22 cellular contexts compared by ENCODE assay signal in the genomic region with DNA sequence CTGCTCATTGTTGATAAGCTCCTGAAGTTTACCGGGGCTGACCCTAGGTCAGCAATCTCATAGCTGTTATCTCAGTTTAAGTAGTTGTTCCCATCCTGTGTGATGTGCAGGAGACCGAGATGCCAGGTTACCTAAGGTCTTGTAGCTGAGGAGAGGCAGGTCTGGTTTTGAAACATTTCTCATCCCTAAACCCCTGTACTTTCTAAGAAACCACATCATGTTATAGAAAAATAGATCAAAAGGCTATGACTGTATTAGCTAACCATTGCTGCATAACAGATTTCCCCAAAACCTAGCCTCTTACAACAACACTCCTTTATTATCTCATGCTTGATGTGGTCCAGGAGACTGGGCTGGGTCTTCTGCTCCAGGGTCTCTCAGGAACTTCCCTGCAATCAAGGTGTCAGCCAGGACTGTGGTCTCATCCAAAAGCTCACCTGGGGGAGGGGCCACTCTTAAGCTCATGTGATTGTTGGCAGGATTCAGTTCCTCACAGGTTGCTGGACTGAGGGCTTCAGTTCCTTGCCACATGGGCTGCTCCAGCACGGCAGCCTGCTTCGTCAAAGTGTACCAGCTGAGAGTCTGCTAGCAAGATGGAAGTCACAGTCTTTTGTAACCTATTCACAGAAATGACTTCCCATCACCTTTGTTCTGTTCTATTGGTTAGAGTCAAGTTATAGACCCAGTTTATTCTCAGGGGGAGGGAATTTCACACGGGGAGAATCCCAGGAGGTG.
A peak's percentile ranks its signal among the peaks of the same experiment; 100 is the strongest.
DNase-seq lines count a peak whose midpoint lies in the region; ATAC-seq and TF ChIP-seq lines count a peak whose summit lies in the region.
"Had no signal": no experiment of that assay in that cellular context is flagged by ENCODE, and none has a peak within 500 bp of the region (broad histone marks: within the 10 kb centered on the region; RNA-seq: fewer than 3 reads in every experiment).

No MANE protein-coding gene starts in this region.

- peaks cover 46% of the 10 kb centered on the region for H3K4me1 Mint-ChIP-seq in activated CD4-positive, alpha-beta memory T cell treated with anti-CD3 and anti-CD28 coated beads for 36 hours (ENCODE audit: low read depth)
- peaks cover 40% of the 10 kb centered on the region for H3K4me1 Mint-ChIP-seq in activated CD4-positive, alpha-beta memory T cell treated with anti-CD3 and anti-CD28 coated beads, Interleukin-2, amount 10 ng/mL, durations not matched to agents 7 days and 5 days
- H3K4me1 Mint-ChIP-seq in CD8-positive, alpha-beta T cell (ENCODE audit: low read depth): peaks cover 42% of the 10 kb centered on the region
- peaks cover 51% of the 10 kb centered on the region for H3K4me1 Mint-ChIP-seq in activated T-cell treated with anti-CD3 and anti-CD28 coated beads, Interleukin-2, amount 50 U/mL, for 72 hours (ENCODE audit: low read depth)
- peaks cover 17 to 48% (median 44%) of the 10 kb centered on the region in 4 donors for H3K4me1 Mint-ChIP-seq in naive thymus-derived CD8-positive, alpha-beta T cell
- H3K4me1 Mint-ChIP-seq: neural progenitor cell had no signal

- H3K36me3 ChIP-seq in CD8-positive, alpha-beta T cell (ENCODE audit: insufficient read depth, low read length): no peaks in the 10 kb centered on the region
- H3K36me3 ChIP-seq: neural progenitor cell had no signal

- CTCF ChIA-PET in activated CD4-positive, alpha-beta memory T cell treated with anti-CD3 and anti-CD28 coated beads for 36 hours (lab: Charles Lee): interaction anchor here (1.1 to 5.3 kb wide), 5 partner anchors 12 to 96 kb away, joined by 3 to 40 read pairs (median 6); no protein-coding TSS in a partner anchor
- CTCF ChIA-PET in activated CD4-positive, alpha-beta memory T cell treated with anti-CD3 and anti-CD28 coated beads, Interleukin-2, amount 10 ng/mL, durations not matched to agents 7 days and 5 days (lab: Charles Lee): interaction anchor here (1.1 kb wide), 1 partner anchor 23 kb away, joined by 4 read pairs; no protein-coding TSS in a partner anchor
- CTCF ChIA-PET in CD8-positive, alpha-beta T cell (lab: Charles Lee): interaction anchor here (0.7 to 4.1 kb wide), 7 partner anchors 11 to 83 kb away, joined by 3 to 18 read pairs (median 5); no protein-coding TSS in a partner anchor

- peak overlapping the region; percentile 20 for H3K4me3 Mint-ChIP-seq in activated CD4-positive, alpha-beta memory T cell treated with anti-CD3 and anti-CD28 coated beads for 36 hours
- H3K4me3 Mint-ChIP-seq in activated CD4-positive, alpha-beta memory T cell treated with anti-CD3 and anti-CD28 coated beads, Interleukin-2, amount 10 ng/mL, durations not matched to agents 7 days and 5 days: no peak overlapping the region
- peak overlapping the region; percentile 22 for H3K4me3 Mint-ChIP-seq in CD8-positive, alpha-beta T cell
- peak overlapping the region; percentile 72 to 80 for H3K4me3 Mint-ChIP-seq in activated T-cell treated with anti-CD3 and anti-CD28 coated beads, Interleukin-2, amount 50 U/mL, for 72 hours
- peak overlapping the region in 6 of 10 donors; percentile 3 to 44 (median 22) for H3K4me3 Mint-ChIP-seq in naive thymus-derived CD8-positive, alpha-beta T cell
- H3K4me3 Mint-ChIP-seq: neural progenitor cell had no signal

- no peak overlapping the region for H3K4me3 ChIP-seq in CD8-positive, alpha-beta T cell (ENCODE audit: low read depth, low read length)
- H3K4me3 ChIP-seq: neural progenitor cell had no signal

- no peak for TF ChIP-seq CTCF in CD8-positive, alpha-beta T cell (IDR thresholded peaks at IDR 0.05)

- H3K27ac ChIP-seq in CD8-positive, alpha-beta T cell (ENCODE audit: low read depth, low read length): no peak overlapping the region
- H3K27ac ChIP-seq: C4-2B, foreskin keratinocyte, neural progenitor cell had no signal

- DNase-seq in activated CD4-positive, alpha-beta memory T cell treated with anti-CD3 and anti-CD28 coated beads for 36 hours: peak; percentile 41
- DNase-seq in activated CD4-positive, alpha-beta memory T cell treated with anti-CD3 and anti-CD28 coated beads, Interleukin-2, amount 10 ng/mL, durations not matched to agents 7 days and 5 days: no peak
- peak in 1 of 7 experiments; percentile 21 for DNase-seq in CD8-positive, alpha-beta T cell
- DNase-seq in activated T-cell treated with anti-CD3 and anti-CD28 coated beads, Interleukin-2, amount 50 U/mL, for 72 hours: no peak
- DNase-seq in naive thymus-derived CD8-positive, alpha-beta T cell: peak in 2 of 10 donors; percentile 10 to 21
- DNase-seq in Kasumi-1 (lab: John Stamatoyannopoulos, UW) (no peak), GM03348 (ENCODE audit: low spot score) (no peak)
- DNase-seq: ACHN; activated CD4-positive, CD25-positive, alpha-beta regulatory T cell; DMS 273 treated with DMSO at 0.1 percent for 48 hours; effector CD8-positive, alpha-beta T cell; foreskin keratinocyte; immature natural killer cell; KG1; NCI-H524; posterior cingulate gyrus; substantia nigra; T1000 had no signal

- POLR2A ChIA-PET in activated CD4-positive, alpha-beta memory T cell treated with anti-CD3 and anti-CD28 coated beads for 36 hours (lab: Charles Lee): interaction anchor here (0.6 to 2.1 kb wide), 4 partner anchors 10 to 154 kb away, joined by 3 to 9 read pairs (median 4); no protein-coding TSS in a partner anchor
- POLR2A ChIA-PET in activated CD4-positive, alpha-beta memory T cell treated with anti-CD3 and anti-CD28 coated beads, Interleukin-2, amount 10 ng/mL, durations not matched to agents 7 days and 5 days (lab: Charles Lee): interaction anchor here (0.9 to 1.2 kb wide), 2 partner anchors 10 to 15 kb away, joined by 3 read pairs; no protein-coding TSS in a partner anchor
- POLR2A ChIA-PET in CD8-positive, alpha-beta T cell (lab: Charles Lee): no interaction called here
- POLR2A ChIA-PET in naive thymus-derived CD8-positive, alpha-beta T cell (lab: Charles Lee): interaction anchor here (0.7 to 6.8 kb wide), 4 partner anchors 10 to 13 kb away, joined by 3 to 88 read pairs (median 3); no protein-coding TSS in a partner anchor

- H3K9me3 Mint-ChIP-seq in activated CD4-positive, alpha-beta memory T cell treated with anti-CD3 and anti-CD28 coated beads for 36 hours: no peaks in the 10 kb centered on the region
- H3K9me3 Mint-ChIP-seq in activated CD4-positive, alpha-beta memory T cell treated with anti-CD3 and anti-CD28 coated beads, Interleukin-2, amount 10 ng/mL, durations not matched to agents 7 days and 5 days: no peaks in the 10 kb centered on the region
- H3K9me3 Mint-ChIP-seq in CD8-positive, alpha-beta T cell: no peaks in the 10 kb centered on the region
- H3K9me3 Mint-ChIP-seq in activated T-cell treated with anti-CD3 and anti-CD28 coated beads, Interleukin-2, amount 50 U/mL, for 72 hours: no peaks in the 10 kb centered on the region
- H3K9me3 Mint-ChIP-seq in naive thymus-derived CD8-positive, alpha-beta T cell: no peaks in the 10 kb centered on the region
- H3K9me3 Mint-ChIP-seq: immature natural killer cell had no signal

- no peaks in the 10 kb centered on the region for H3K27me3 ChIP-seq in CD8-positive, alpha-beta T cell (ENCODE audit: insufficient read depth, low read length)
- H3K27me3 ChIP-seq: foreskin keratinocyte, neural progenitor cell had no signal

- no peaks in the 10 kb centered on the region for H3K27me3 Mint-ChIP-seq in activated CD4-positive, alpha-beta memory T cell treated with anti-CD3 and anti-CD28 coated beads for 36 hours
- no peaks in the 10 kb centered on the region for H3K27me3 Mint-ChIP-seq in activated CD4-positive, alpha-beta memory T cell treated with anti-CD3 and anti-CD28 coated beads, Interleukin-2, amount 10 ng/mL, durations not matched to agents 7 days and 5 days
- H3K27me3 Mint-ChIP-seq in CD8-positive, alpha-beta T cell (ENCODE audit: low read depth): no peaks in the 10 kb centered on the region
- H3K27me3 Mint-ChIP-seq in activated T-cell treated with anti-CD3 and anti-CD28 coated beads, Interleukin-2, amount 50 U/mL, for 72 hours (ENCODE audit: low read depth): no peaks in the 10 kb centered on the region
- no peaks in the 10 kb centered on the region for H3K27me3 Mint-ChIP-seq in naive thymus-derived CD8-positive, alpha-beta T cell

- H3K9me3 ChIP-seq in CD8-positive, alpha-beta T cell (ENCODE audit: low read length): no peaks in the 10 kb centered on the region

- intact Hi-C loops in activated CD4-positive, alpha-beta memory T cell treated with anti-CD3 and anti-CD28 coated beads for 36 hours (cut with micrococcal nuclease): loop anchor here (5.0 to 10.0 kb wide), 7 partner anchors 84 to 1669 kb away; partner anchors contain the start of gene HCCS
- intact Hi-C loops in CD8-positive, alpha-beta T cell (cut with DNase I, micrococcal nuclease): loop anchor here in 1 of 2 experiments (5.0 kb wide), 1 partner anchor 79 kb away; no protein-coding TSS in a partner anchor

- peak overlapping the region; percentile 56 for H3K27ac Mint-ChIP-seq in activated CD4-positive, alpha-beta memory T cell treated with anti-CD3 and anti-CD28 coated beads for 36 hours
- H3K27ac Mint-ChIP-seq in activated CD4-positive, alpha-beta memory T cell treated with anti-CD3 and anti-CD28 coated beads, Interleukin-2, amount 10 ng/mL, durations not matched to agents 7 days and 5 days: no peak overlapping the region
- H3K27ac Mint-ChIP-seq in CD8-positive, alpha-beta T cell: peak overlapping the region; percentile 72
- peak overlapping the region; percentile 85 for H3K27ac Mint-ChIP-seq in activated T-cell treated with anti-CD3 and anti-CD28 coated beads, Interleukin-2, amount 50 U/mL, for 72 hours
- peak overlapping the region in 9 of 10 donors; percentile 48 to 93 (median 67) for H3K27ac Mint-ChIP-seq in naive thymus-derived CD8-positive, alpha-beta T cell
- H3K27ac Mint-ChIP-seq: neural progenitor cell had no signal

- H3K4me1 ChIP-seq in CD8-positive, alpha-beta T cell (ENCODE audit: insufficient read depth, low read length): peaks cover 12% of the 10 kb centered on the region
- H3K4me1 ChIP-seq: foreskin keratinocyte, neural progenitor cell had no signal

- H3K36me3 Mint-ChIP-seq in activated CD4-positive, alpha-beta memory T cell treated with anti-CD3 and anti-CD28 coated beads for 36 hours: peaks cover 7% of the 10 kb centered on the region
- H3K36me3 Mint-ChIP-seq in activated CD4-positive, alpha-beta memory T cell treated with anti-CD3 and anti-CD28 coated beads, Interleukin-2, amount 10 ng/mL, durations not matched to agents 7 days and 5 days (ENCODE audit: low read depth): peaks cover 25% of the 10 kb centered on the region
- peaks cover 25% of the 10 kb centered on the region for H3K36me3 Mint-ChIP-seq in CD8-positive, alpha-beta T cell
- H3K36me3 Mint-ChIP-seq in activated T-cell treated with anti-CD3 and anti-CD28 coated beads, Interleukin-2, amount 50 U/mL, for 72 hours (ENCODE audit: insufficient read depth in 2 of 2): peaks cover 9 to 12% of the 10 kb centered on the region in 2 donors
- H3K36me3 Mint-ChIP-seq in naive thymus-derived CD8-positive, alpha-beta T cell: peaks cover 0 to 5% (median 4%) of the 10 kb centered on the region in 3 donors

- ATAC-seq in CD8-positive, alpha-beta T cell: peak; percentile 9
- peak; percentile 66 to 72 for ATAC-seq in activated T-cell treated with anti-CD3 and anti-CD28 coated beads, Interleukin-2, amount 50 U/mL, for 72 hours (replicated peaks in 1 of 2)
- peak; percentile 18 to 31 for ATAC-seq in naive thymus-derived CD8-positive, alpha-beta T cell
- ATAC-seq in HG02852 (IDR thresholded peaks at IDR 0.05; ENCODE audit: unreplicated experiment): no peak
- ATAC-seq: foreskin keratinocyte, sciatic nerve had no signal
